Comparison of ENCODE assay signal across 32 cellular contexts in the genomic region with DNA sequence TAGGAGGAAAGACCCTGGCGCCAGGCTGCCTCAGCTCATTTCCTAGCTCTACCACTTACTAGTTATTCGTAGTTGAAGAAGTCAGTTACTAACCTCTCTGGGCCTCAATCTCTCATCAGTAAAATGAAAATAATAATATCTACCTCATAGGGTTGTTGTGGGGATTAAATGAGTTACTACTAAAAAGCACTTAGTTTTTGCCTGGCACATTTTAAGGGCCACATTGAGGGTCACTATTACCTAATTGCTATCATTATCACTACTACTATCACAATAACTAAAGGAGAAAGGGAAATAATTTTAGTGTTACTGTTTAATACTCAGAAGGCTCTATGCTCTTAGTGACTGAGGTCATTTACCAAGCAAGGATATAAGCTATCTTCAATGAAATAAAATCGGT. TPM values are rescaled to one million over a fixed set of nuclear protein-coding genes. Genes with fewer than 3 reads are reported as not detected.
"Had no signal": no experiment of that assay in that cellular context is flagged by ENCODE, and none has a peak within 500 bp of the region (broad histone marks: within the 10 kb centered on the region; RNA-seq: fewer than 3 reads in every experiment).

No MANE protein-coding gene starts in this region.

- H3K27ac Mint-ChIP-seq: activated CD4-positive, alpha-beta memory T cell treated with anti-CD3 and anti-CD28 coated beads, Interleukin-2, amount 10 ng/mL, durations not matched to agents 7 days and 5 days; activated CD4-positive, alpha-beta T cell treated with anti-CD3 and anti-CD28 coated beads, Interleukin-2, amount 10 ng/mL, durations not matched to agents 7 days and 5 days; activated naive CD8-positive, alpha-beta T cell; activated T-cell treated with anti-CD3 and anti-CD28 coated beads, Interleukin-2, amount 50 U/mL, for 24 hours; activated T-cell treated with anti-CD3 and anti-CD28 coated beads, Interleukin-2, amount 50 U/mL, for 72 hours; dendritic cell treated with granulocyte-macrophage colony-stimulating factor and Interleukin-4, amounts not matched to agents 40 ng/mL and 50 ng/mL, for 4 days; endodermal cell; T-helper 2 cell treated with Interferon-gamma antibody and Interleukin-4, amounts not matched to agents 5 μg/mL and 100 μg/mL, for 36 hours had no signal

- FAIRE-seq: astrocyte, bronchial epithelial cell, frontal cortex had no signal

- H3K4me3 ChIP-seq: coronary artery, dorsolateral prefrontal cortex had no signal

- H3K27ac ChIP-seq: brain microvascular endothelial cell, coronary artery, dorsolateral prefrontal cortex had no signal

- H3K27me3 Mint-ChIP-seq: activated CD4-positive, alpha-beta memory T cell treated with anti-CD3 and anti-CD28 coated beads, Interleukin-2, amount 10 ng/mL, durations not matched to agents 7 days and 5 days; activated CD4-positive, alpha-beta T cell treated with anti-CD3 and anti-CD28 coated beads, Interleukin-2, amount 10 ng/mL, durations not matched to agents 7 days and 5 days; activated naive CD8-positive, alpha-beta T cell; activated T-cell treated with anti-CD3 and anti-CD28 coated beads, Interleukin-2, amount 50 U/mL, for 24 hours; central memory CD8-positive, alpha-beta T cell; dendritic cell treated with granulocyte-macrophage colony-stimulating factor and Interleukin-4, amounts not matched to agents 40 ng/mL and 50 ng/mL, for 4 days; T-helper 17 cell had no signal

- H3K9me3 Mint-ChIP-seq: activated CD4-positive, alpha-beta memory T cell treated with anti-CD3 and anti-CD28 coated beads, Interleukin-2, amount 10 ng/mL, durations not matched to agents 7 days and 5 days; activated CD4-positive, alpha-beta T cell treated with anti-CD3 and anti-CD28 coated beads, Interleukin-2, amount 10 ng/mL, durations not matched to agents 7 days and 5 days; activated T-cell treated with anti-CD3 and anti-CD28 coated beads, Interleukin-2, amount 50 U/mL, for 24 hours; activated T-cell treated with anti-CD3 and anti-CD28 coated beads, Interleukin-2, amount 50 U/mL, for 72 hours; central memory CD8-positive, alpha-beta T cell; dendritic cell treated with granulocyte-macrophage colony-stimulating factor and Interleukin-4, amounts not matched to agents 40 ng/mL and 50 ng/mL, for 4 days; T-helper 2 cell treated with Interferon-gamma antibody and Interleukin-4, amounts not matched to agents 5 μg/mL and 100 μg/mL, for 36 hours had no signal

- DNase-seq: activated CD4-positive, alpha-beta memory T cell treated with anti-CD3 and anti-CD28 coated beads, Interleukin-2, amount 10 ng/mL, durations not matched to agents 7 days and 5 days; activated CD4-positive, alpha-beta T cell treated with anti-CD3 and anti-CD28 coated beads for 1 hour; activated CD4-positive, alpha-beta T cell treated with anti-CD3 and anti-CD28 coated beads for 4 hours; activated CD4-positive, alpha-beta T cell treated with anti-CD3 and anti-CD28 coated beads, Interleukin-2, amount 10 ng/mL, durations not matched to agents 7 days and 5 days; activated CD4-positive, alpha-beta T cell treated with anti-CD3 and anti-CD28 coated beads, Interleukin-2, amount 50 U/mL, for 4 hours; activated CD8-positive, alpha-beta memory T cell treated with anti-CD3 and anti-CD28 coated beads, Interleukin-2, amount 50 U/mL, for 48 hours; activated gamma-delta T cell treated with Interleukin-2 at 50 U/mL for 16 hours; activated naive CD4-positive, alpha-beta T cell treated with anti-CD3 and anti-CD28 coated beads, Interleukin-2, amount 50 U/mL, for 16 hours; activated naive CD4-positive, alpha-beta T cell treated with Interleukin-2 at 50 U/mL for 16 hours; activated T-cell treated with anti-CD3 and anti-CD28 coated beads for 4 hours; activated T-cell treated with anti-CD3 and anti-CD28 coated beads, Interleukin-2, amount 50 U/mL, for 24 hours; activated T-cell treated with anti-CD3 and anti-CD28 coated beads, Interleukin-2, amount 50 U/mL, for 72 hours; amniotic stem cell; anterior cingulate cortex; brain microvascular endothelial cell; dorsolateral prefrontal cortex; effector memory CD4-positive, alpha-beta T cell; endodermal cell; foreskin fibroblast; head of caudate nucleus; T-helper 1 cell; T-helper 17 cell; T1000 had no signal

- H3K27me3 ChIP-seq: brain microvascular endothelial cell, dorsolateral prefrontal cortex had no signal

- H3K4me1 Mint-ChIP-seq: activated CD4-positive, alpha-beta memory T cell treated with anti-CD3 and anti-CD28 coated beads, Interleukin-2, amount 10 ng/mL, durations not matched to agents 7 days and 5 days had no signal

- ATAC-seq: activated T-cell treated with anti-CD3 and anti-CD28 coated beads, Interleukin-2, amount 50 U/mL, for 72 hours; esophagus mucosa; T-helper 17 cell had no signal

- H3K4me3 Mint-ChIP-seq: activated CD4-positive, alpha-beta memory T cell treated with anti-CD3 and anti-CD28 coated beads, Interleukin-2, amount 10 ng/mL, durations not matched to agents 7 days and 5 days; activated CD4-positive, alpha-beta T cell treated with anti-CD3 and anti-CD28 coated beads, Interleukin-2, amount 10 ng/mL, durations not matched to agents 7 days and 5 days; activated naive CD8-positive, alpha-beta T cell; activated T-cell treated with anti-CD3 and anti-CD28 coated beads, Interleukin-2, amount 50 U/mL, for 24 hours; activated T-cell treated with anti-CD3 and anti-CD28 coated beads, Interleukin-2, amount 50 U/mL, for 72 hours; central memory CD8-positive, alpha-beta T cell; dendritic cell treated with granulocyte-macrophage colony-stimulating factor and Interleukin-4, amounts not matched to agents 40 ng/mL and 50 ng/mL, for 4 days; endodermal cell; T-helper 17 cell; T-helper 2 cell treated with Interferon-gamma antibody and Interleukin-4, amounts not matched to agents 5 μg/mL and 100 μg/mL, for 36 hours had no signal

RNA-seq across cellular contexts. Expression of gene MYCL, which starts 43.4 kb away (rescaled TPM):
- total RNA-seq: activated CD4-positive, alpha-beta T cell treated with anti-CD3 and anti-CD28 coated beads, Interleukin-2, amount 10 ng/mL, durations not matched to agents 7 days and 5 days had no signal
